ENCODE assay signal across 10 cellular contexts in the genomic region with DNA sequence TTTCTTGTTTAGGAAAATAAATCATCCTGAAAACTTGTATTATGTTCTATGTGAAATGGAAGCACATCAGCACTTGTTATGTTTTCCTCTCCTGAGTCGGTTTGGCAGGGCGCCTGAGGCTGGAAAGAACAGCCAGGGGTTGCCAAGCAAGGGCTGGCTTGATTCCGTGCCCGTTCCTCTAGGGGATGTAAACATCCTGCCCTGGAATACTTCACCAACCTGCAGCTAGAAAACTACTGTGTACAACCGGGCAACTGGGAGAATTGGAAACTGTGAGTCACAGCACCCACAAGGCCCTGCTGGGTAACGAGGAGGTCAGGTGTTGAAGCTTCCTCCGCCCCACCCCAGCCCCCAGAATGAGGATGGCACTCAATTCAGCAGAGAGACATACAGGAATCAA.
DNase-seq lines count a peak whose midpoint lies in the region; ATAC-seq and TF ChIP-seq lines count a peak whose summit lies in the region.
"Had no signal": no experiment of that assay in that cellular context is flagged by ENCODE, and none has a peak within 500 bp of the region (broad histone marks: within the 10 kb centered on the region; RNA-seq: fewer than 3 reads in every experiment).

No MANE protein-coding gene starts in this region.

- no peak for TF ChIP-seq POLR2A in ovary (IDR thresholded peaks at IDR 0.05)

- 40 to 45% (median 41%) methylated on average over 7 of the region's 7 CpGs for WGBS in ovary, 3 donors

- H3K36me3 ChIP-seq in ovary = no peaks in the 10 kb centered on the region

- H3K9me3 ChIP-seq in ovary = no peaks in the 10 kb centered on the region

- intact Hi-C loops in ovary (cut with DNase I) = loop anchor here in 1 of 4 donors (10.0 kb wide), 1 partner anchor 1593 kb away; no protein-coding TSS in a partner anchor

- no peak overlapping the region for H3K27ac ChIP-seq in ovary

- H3K4me3 ChIP-seq in ovary = no peak overlapping the region

- ATAC-seq in GM18511 (IDR thresholded peaks at IDR 0.05; ENCODE audit: unreplicated experiment) = no peak

- TF ChIP-seq EP300 in ovary (IDR thresholded peaks at IDR 0.05) = no peak

- TF ChIP-seq CTCF in ovary (IDR thresholded peaks at IDR 0.05) = no peak

- H3K4me1 ChIP-seq in ovary (ENCODE audit: insufficient read depth) = no peaks in the 10 kb centered on the region

- no peaks in the 10 kb centered on the region for H3K27me3 ChIP-seq in ovary

- peak; percentile 34 for DNase-seq in DMS79 (lab: John Stamatoyannopoulos, UW)
- peak; percentile 75 for DNase-seq in NCI-H69 (lab: John Stamatoyannopoulos, UW)
- peak; percentile 88 for DNase-seq in fibroblast of gingiva (ENCODE audit: low read depth)
- peak; percentile 54 to 82 (median 68) for DNase-seq in ovary
- no peak for DNase-seq in activated gamma-delta T cell (lab: John Stamatoyannopoulos, UW)
- no peak for DNase-seq in NCI-H82 (lab: John Stamatoyannopoulos, UW)
- DNase-seq in activated CD4-positive, alpha-beta T cell treated with anti-CD3 and anti-CD28 coated beads, Interleukin-2, amount 50 U/mL, for 48 hours = no peak
- DNase-seq: activated B cell treated with CpG ODN at 0.5 μM for 24 hours; effector CD4-positive, alpha-beta T cell had no signal

Comparison
In these comparisons a context has a peak if more than half of its experiments do, and no peak if none do; other contexts are left out.
1. DNase-seq: peak in DMS79 (single experiment), NCI-H69 (single experiment), fibroblast of gingiva (single experiment) and ovary (5 of 5); none in activated gamma-delta T cell (single experiment), NCI-H82 (single experiment) and activated CD4-positive, alpha-beta T cell treated with anti-CD3 and anti-CD28 coated beads, Interleukin-2, amount 50 U/mL, for 48 hours (0 of 2).